In the genomic region with DNA sequence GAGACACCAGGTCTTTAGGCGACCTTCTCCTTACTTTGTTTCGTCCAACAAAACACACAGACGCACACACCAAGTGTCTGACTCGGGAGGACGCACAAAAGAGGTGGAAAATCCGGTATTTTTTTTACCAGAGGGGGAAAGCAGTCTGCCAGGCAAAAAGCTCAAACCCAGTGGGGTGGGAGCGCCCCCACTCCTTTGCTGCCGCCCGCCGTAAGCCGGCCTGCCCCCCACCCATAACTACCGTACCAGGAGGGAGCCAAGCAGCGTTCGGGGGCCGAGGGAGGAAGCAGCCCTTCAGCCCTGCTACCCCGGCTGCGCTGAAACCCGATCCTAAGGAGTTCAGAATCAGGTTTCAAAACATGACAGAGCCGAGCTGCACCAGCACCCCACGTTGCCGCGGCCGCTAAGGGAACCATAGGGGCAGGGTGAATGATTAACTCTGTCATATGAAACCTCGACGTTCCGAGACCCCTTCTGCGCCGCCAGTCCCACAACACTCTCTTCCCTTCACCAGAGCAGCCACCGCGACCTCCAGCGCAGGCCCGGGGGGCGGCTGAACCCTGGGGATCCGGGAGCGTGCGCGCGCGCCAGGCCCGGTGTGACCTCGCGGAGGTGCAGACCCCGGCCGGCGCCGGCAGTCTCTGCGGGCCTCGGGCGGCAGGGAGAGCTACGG, we compare ENCODE assay signal across 1 cellular context.
TF ChIP-seq lines count a peak whose summit lies in the region.

No MANE protein-coding gene starts in this region.

TF ChIP-seq in HepG2, 621 proteins besides CTCF, POLR2A, EP300 and RAD21 (continued from another document and continues in another):
- TF ChIP-seq, protein P1, sequence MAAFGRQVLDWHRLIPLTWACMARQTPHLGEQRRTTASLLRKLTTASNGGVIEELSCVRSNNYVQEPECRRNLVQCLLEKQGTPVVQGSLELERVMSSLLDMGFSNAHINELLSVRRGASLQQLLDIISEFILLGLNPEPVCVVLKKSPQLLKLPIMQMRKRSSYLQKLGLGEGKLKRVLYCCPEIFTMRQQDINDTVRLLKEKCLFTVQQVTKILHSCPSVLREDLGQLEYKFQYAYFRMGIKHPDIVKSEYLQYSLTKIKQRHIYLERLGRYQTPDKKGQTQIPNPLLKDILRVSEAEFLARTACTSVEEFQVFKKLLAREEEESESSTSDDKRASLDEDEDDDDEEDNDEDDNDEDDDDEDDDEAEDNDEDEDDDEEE (CRISPR knock-in tag; IDR thresholded peaks at IDR 0.05): no peak
- peak; percentile 26 for TF ChIP-seq RBM39 (IDR thresholded peaks at IDR 0.05; ENCODE audit: low read depth, low read length, poor library complexity, severe bottlenecking)
- TF ChIP-seq ZBTB38 (CRISPR knock-in tag; IDR thresholded peaks at IDR 0.05): peak; percentile 60
- peak; percentile 44; the same call in 1 of the 2 replicates for TF ChIP-seq ZFY (CRISPR knock-in tag; IDR thresholded peaks at IDR 0.05)
- no peak for TF ChIP-seq NFKB2 (CRISPR knock-in tag; IDR thresholded peaks at IDR 0.05; ENCODE audit: borderline replicate concordance)
- no peak for TF ChIP-seq HNF4A (CRISPR knock-in tag; IDR thresholded peaks at IDR 0.05)
- no peak for TF ChIP-seq ZBTB3 (CRISPR knock-in tag; IDR thresholded peaks at IDR 0.05; ENCODE audit: borderline replicate concordance, low read depth)
- TF ChIP-seq ZNF878 (CRISPR knock-in tag; IDR thresholded peaks at IDR 0.05): no peak
- TF ChIP-seq TEAD2 (CRISPR knock-in tag; IDR thresholded peaks at IDR 0.05): no peak
- TF ChIP-seq, protein P2, sequence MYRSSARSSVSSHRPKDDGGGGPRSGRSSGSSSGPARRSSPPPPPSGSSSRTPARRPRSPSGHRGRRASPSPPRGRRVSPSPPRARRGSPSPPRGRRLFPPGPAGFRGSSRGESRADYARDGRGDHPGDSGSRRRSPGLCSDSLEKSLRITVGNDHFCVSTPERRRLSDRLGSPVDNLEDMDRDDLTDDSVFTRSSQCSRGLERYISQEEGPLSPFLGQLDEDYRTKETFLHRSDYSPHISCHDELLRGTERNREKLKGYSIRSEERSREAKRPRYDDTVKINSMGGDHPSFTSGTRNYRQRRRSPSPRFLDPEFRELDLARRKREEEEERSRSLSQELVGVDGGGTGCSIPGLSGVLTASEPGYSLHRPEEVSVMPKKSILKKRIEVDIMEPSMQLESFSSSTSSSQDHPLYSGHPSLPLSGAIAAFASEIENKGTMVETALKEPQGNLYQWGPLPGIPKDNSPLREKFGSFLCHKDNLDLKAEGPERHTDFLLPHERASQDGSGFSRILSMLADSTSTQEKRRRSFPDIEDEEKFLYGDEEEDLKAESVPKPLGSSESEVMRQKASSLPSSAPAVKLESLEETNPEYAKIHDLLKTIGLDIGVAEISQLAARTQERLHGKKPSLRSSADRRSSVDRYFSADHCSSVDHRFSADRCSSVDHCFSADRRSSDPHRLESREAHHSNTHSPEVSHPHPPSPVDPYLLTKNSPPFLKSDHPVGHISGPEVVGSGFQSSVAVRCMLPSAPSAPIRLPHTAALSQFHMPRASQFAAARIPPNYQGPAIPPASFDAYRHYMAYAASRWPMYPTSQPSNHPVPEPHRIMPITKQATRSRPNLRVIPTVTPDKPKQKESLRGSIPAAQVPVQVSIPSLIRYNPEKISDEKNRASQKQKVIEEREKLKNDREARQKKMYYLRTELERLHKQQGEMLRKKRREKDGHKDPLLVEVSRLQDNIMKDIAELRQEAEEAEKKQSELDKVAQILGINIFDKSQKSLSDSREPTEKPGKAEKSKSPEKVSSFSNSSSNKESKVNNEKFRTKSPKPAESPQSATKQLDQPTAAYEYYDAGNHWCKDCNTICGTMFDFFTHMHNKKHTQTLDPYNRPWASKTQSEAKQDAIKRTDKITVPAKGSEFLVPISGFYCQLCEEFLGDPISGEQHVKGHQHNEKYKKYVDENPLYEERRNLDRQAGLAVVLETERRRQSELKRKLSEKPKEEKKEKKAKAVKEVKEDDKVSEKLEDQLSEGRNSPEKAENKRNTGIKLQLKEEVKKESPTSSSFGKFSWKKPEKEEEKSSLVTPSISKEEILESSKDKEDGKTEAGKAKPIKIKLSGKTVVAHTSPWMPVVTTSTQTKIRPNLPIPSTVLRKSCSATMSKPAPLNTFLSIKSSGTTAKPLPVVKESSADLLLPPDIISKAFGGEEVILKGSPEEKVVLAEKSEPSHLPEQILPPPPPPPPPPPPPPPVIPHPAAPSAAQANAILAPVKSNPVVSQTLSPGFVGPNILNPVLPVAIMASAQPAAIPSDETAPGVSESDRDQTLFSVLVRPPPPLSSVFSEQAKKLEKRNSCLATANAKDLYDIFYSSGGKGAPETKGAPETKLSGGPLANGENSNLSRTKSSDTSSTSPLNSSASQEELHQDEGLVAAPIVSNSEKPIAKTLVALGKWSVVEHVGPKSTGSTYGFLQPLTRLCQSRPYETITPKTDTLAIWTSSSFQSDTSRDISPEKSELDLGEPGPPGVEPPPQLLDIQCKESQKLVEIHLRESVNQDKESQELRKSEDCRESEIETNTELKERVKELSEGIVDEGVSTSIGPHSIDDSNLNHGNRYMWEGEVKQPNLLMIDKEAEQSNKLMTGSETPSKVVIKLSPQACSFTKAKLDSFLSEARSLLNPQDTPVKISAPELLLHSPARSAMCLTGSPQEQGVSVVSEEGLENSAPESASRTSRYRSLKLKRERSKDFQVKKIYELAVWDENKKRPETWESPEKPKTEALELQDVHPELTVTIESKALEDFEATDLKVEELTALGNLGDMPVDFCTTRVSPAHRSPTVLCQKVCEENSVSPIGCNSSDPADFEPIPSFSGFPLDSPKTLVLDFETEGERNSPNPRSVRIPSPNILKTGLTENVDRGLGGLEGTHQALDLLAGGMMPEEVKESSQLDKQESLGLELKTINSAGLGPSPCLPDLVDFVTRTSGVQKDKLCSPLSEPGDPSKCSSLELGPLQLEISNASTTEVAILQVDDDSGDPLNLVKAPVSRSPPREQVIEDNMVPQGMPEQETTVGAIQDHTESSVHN (CRISPR knock-in tag; IDR thresholded peaks at IDR 0.05): no peak
- TF ChIP-seq HMG20B (CRISPR knock-in tag; conservative IDR thresholded peaks at IDR 0.05): no peak; the same call in 1 of the 2 replicates
- no peak for TF ChIP-seq ZNF703 (CRISPR knock-in tag; IDR thresholded peaks at IDR 0.05; ENCODE audit: borderline replicate concordance)
- peak; percentile 71; the same call in 1 of the 2 replicates for TF ChIP-seq ZC3H13 (CRISPR knock-in tag; IDR thresholded peaks at IDR 0.05)
- no peak for TF ChIP-seq ZNF230 (CRISPR knock-in tag; IDR thresholded peaks at IDR 0.05)
- TF ChIP-seq YY1 (IDR thresholded peaks at IDR 0.05; ENCODE audit: insufficient read depth, insufficient replicate concordance, low read depth, low read length): no peak
- TF ChIP-seq PHF21A (CRISPR knock-in tag; IDR thresholded peaks at IDR 0.05): peak; percentile 42; the same call in 1 of the 2 replicates
- no peak for TF ChIP-seq ZKSCAN1 (IDR thresholded peaks at IDR 0.05; ENCODE audit: low read length)
- TF ChIP-seq ZFAT (CRISPR knock-in tag; conservative IDR thresholded peaks at IDR 0.05): no peak
- TF ChIP-seq ZNF354B (CRISPR knock-in tag; IDR thresholded peaks at IDR 0.05): 0 out of 2 replicates have a peak, but pooled peaks have one; percentile 52
- peak; percentile 81 for TF ChIP-seq ZNF501 (CRISPR knock-in tag; IDR thresholded peaks at IDR 0.05)
- no peak for TF ChIP-seq ZNF33A (CRISPR knock-in tag; IDR thresholded peaks at IDR 0.05; ENCODE audit: borderline replicate concordance)
- no peak for TF ChIP-seq ZNF331 (CRISPR knock-in tag; IDR thresholded peaks at IDR 0.05)
- no peak; the same call in 1 of the 2 replicates for TF ChIP-seq ZNF547 (CRISPR knock-in tag; IDR thresholded peaks at IDR 0.05)
- TF ChIP-seq ZNF10 (CRISPR knock-in tag; IDR thresholded peaks at IDR 0.05; ENCODE audit: borderline replicate concordance, low read depth): no peak
- TF ChIP-seq ZFP82 (CRISPR knock-in tag; IDR thresholded peaks at IDR 0.05; ENCODE audit: borderline replicate concordance): no peak
- no peak for TF ChIP-seq SKI (IDR thresholded peaks at IDR 0.05; ENCODE audit: partially characterized antibody)
- no peak for TF ChIP-seq MED13 (CRISPR knock-in tag; IDR thresholded peaks at IDR 0.05)
- TF ChIP-seq, protein P3, sequence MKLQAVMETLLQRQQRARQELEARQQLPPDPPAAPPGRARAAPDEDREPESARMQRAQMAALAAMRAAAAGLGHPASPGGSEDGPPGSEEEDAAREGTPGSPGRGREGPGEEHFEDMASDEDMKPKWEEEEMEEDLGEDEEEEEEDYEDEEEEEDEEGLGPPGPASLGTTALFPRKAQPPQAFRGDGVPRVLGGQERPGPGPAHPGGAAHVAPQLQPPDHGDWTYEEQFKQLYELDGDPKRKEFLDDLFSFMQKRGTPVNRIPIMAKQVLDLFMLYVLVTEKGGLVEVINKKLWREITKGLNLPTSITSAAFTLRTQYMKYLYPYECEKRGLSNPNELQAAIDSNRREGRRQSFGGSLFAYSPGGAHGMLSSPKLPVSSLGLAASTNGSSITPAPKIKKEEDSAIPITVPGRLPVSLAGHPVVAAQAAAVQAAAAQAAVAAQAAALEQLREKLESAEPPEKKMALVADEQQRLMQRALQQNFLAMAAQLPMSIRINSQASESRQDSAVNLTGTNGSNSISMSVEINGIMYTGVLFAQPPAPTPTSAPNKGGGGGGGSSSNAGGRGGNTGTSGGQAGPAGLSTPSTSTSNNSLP (IDR thresholded peaks at IDR 0.05; ENCODE audit: low read depth, low read length): no peak
- no peak for TF ChIP-seq ZNF672 (CRISPR knock-in tag; IDR thresholded peaks at IDR 0.05)
- TF ChIP-seq, protein P4, sequence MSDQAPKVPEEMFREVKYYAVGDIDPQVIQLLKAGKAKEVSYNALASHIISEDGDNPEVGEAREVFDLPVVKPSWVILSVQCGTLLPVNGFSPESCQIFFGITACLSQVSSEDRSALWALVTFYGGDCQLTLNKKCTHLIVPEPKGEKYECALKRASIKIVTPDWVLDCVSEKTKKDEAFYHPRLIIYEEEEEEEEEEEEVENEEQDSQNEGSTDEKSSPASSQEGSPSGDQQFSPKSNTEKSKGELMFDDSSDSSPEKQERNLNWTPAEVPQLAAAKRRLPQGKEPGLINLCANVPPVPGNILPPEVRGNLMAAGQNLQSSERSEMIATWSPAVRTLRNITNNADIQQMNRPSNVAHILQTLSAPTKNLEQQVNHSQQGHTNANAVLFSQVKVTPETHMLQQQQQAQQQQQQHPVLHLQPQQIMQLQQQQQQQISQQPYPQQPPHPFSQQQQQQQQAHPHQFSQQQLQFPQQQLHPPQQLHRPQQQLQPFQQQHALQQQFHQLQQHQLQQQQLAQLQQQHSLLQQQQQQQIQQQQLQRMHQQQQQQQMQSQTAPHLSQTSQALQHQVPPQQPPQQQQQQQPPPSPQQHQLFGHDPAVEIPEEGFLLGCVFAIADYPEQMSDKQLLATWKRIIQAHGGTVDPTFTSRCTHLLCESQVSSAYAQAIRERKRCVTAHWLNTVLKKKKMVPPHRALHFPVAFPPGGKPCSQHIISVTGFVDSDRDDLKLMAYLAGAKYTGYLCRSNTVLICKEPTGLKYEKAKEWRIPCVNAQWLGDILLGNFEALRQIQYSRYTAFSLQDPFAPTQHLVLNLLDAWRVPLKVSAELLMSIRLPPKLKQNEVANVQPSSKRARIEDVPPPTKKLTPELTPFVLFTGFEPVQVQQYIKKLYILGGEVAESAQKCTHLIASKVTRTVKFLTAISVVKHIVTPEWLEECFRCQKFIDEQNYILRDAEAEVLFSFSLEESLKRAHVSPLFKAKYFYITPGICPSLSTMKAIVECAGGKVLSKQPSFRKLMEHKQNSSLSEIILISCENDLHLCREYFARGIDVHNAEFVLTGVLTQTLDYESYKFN (CRISPR knock-in tag; conservative IDR thresholded peaks at IDR 0.05): peak; percentile 50
- TF ChIP-seq, protein P5, sequence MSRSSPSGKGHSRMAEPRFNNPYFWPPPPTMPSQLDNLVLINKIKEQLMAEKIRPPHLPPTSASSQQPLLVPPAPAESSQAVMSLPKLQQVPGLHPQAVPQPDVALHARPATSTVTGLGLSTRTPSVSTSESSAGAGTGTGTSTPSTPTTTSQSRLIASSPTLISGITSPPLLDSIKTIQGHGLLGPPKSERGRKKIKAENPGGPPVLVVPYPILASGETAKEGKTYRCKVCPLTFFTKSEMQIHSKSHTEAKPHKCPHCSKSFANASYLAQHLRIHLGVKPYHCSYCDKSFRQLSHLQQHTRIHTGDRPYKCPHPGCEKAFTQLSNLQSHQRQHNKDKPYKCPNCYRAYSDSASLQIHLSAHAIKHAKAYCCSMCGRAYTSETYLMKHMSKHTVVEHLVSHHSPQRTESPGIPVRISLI (CRISPR knock-in tag; IDR thresholded peaks at IDR 0.05; ENCODE audit: borderline replicate concordance): no peak
- no peak for TF ChIP-seq SP140L (CRISPR knock-in tag; IDR thresholded peaks at IDR 0.05; ENCODE audit: borderline replicate concordance)
- TF ChIP-seq PHF5A (CRISPR knock-in tag; IDR thresholded peaks at IDR 0.05; ENCODE audit: low read depth, unreplicated experiment): no peak
- no peak for TF ChIP-seq ZIK1 (CRISPR knock-in tag; IDR thresholded peaks at IDR 0.05; ENCODE audit: borderline replicate concordance, low read depth)
- no peak for TF ChIP-seq FOSL1 (CRISPR knock-in tag; IDR thresholded peaks at IDR 0.05; ENCODE audit: borderline replicate concordance)
- no peak for TF ChIP-seq ZNF253 (CRISPR knock-in tag; IDR thresholded peaks at IDR 0.05; ENCODE audit: borderline replicate concordance)
- TF ChIP-seq GTF3A (CRISPR knock-in tag; conservative IDR thresholded peaks at IDR 0.05): 0 out of 2 replicates have a peak, but pooled peaks have one; percentile 21
- no peak for TF ChIP-seq KLF6 (CRISPR knock-in tag; IDR thresholded peaks at IDR 0.05)
- TF ChIP-seq PTBP1 (IDR thresholded peaks at IDR 0.05; ENCODE audit: low read depth, low read length, poor library complexity, severe bottlenecking): no peak
- TF ChIP-seq, protein P6, sequence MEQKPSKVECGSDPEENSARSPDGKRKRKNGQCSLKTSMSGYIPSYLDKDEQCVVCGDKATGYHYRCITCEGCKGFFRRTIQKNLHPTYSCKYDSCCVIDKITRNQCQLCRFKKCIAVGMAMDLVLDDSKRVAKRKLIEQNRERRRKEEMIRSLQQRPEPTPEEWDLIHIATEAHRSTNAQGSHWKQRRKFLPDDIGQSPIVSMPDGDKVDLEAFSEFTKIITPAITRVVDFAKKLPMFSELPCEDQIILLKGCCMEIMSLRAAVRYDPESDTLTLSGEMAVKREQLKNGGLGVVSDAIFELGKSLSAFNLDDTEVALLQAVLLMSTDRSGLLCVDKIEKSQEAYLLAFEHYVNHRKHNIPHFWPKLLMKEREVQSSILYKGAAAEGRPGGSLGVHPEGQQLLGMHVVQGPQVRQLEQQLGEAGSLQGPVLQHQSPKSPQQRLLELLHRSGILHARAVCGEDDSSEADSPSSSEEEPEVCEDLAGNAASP (CRISPR knock-in tag; IDR thresholded peaks at IDR 0.05; ENCODE audit: borderline replicate concordance): no peak
